In the genomic region with DNA sequence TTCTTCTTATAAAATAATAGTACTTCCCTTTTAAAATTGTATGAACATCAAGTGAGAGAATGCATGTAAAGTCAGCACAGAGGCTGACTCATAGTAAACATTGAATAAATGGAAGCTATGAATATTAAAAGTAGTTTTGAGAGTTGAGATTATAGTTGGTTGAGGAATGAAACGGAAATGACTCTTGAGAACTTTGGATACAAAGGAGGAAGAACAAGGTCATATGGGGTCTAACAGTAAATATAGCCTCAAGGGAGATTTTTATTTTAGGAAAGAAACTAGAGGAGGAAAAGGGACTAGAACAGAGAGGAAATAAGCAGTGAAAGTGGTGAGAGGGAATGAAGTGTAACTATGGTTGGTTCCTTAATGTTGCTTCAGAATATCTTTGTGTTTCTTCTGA, we compare ENCODE assay signal across 10 cellular contexts.
DNase-seq lines count a peak whose midpoint lies in the region; ATAC-seq, FAIRE-seq and TF ChIP-seq lines count a peak whose summit lies in the region.
"Had no signal": no experiment of that assay in that cellular context is flagged by ENCODE, and none has a peak within 500 bp of the region (broad histone marks: within the 10 kb centered on the region; RNA-seq: fewer than 3 reads in every experiment).

No MANE protein-coding gene starts in this region.

- H3K4me1 ChIP-seq in ACC112 (ENCODE audit: control insufficient read depth, insufficient read depth, low read length, unreplicated experiment) (peaks cover 42% of the 10 kb centered on the region), astrocyte (ENCODE audit: insufficient read depth, low read length) (peaks cover 11% of the 10 kb centered on the region)

- peak overlapping the region; percentile 96 for H3K27ac ChIP-seq in ACC112 (ENCODE audit: low read depth, low read length)
- peak overlapping the region; percentile 58 for H3K27ac ChIP-seq in astrocyte (ENCODE audit: low read depth, low read length)

- H3K27me3 Mint-ChIP-seq in astrocyte (ENCODE audit: low read depth, unreplicated experiment) (no peaks in the 10 kb centered on the region), immature natural killer cell (ENCODE audit: low read depth in 3 of 3) (no peaks in the 10 kb centered on the region)
- H3K27me3 Mint-ChIP-seq: CD8-positive, alpha-beta memory T cell had no signal

- FAIRE-seq in astrocyte (lab: Jason Lieb, UNC): no peak

- H3K9me3 Mint-ChIP-seq in astrocyte (ENCODE audit: unreplicated experiment): no peaks in the 10 kb centered on the region
- no peaks in the 10 kb centered on the region for H3K9me3 Mint-ChIP-seq in immature natural killer cell
- H3K9me3 Mint-ChIP-seq: CD8-positive, alpha-beta memory T cell had no signal

- H3K27me3 ChIP-seq in ACC112 (ENCODE audit: insufficient read depth, low read length) (no peaks in the 10 kb centered on the region), astrocyte (ENCODE audit: insufficient read depth, low read length) (no peaks in the 10 kb centered on the region)

- H3K4me3 Mint-ChIP-seq in astrocyte (ENCODE audit: unreplicated experiment) (no peak overlapping the region), immature natural killer cell (no peak overlapping the region)
- H3K4me3 Mint-ChIP-seq: CD8-positive, alpha-beta memory T cell had no signal

- H3K4me3 ChIP-seq in ACC112 (ENCODE audit: low read depth, low read length): peak overlapping the region; percentile 36
- no peak overlapping the region for H3K4me3 ChIP-seq in astrocyte (ENCODE audit: insufficient read depth, low read depth, low read length)

- peaks cover 19% of the 10 kb centered on the region for H3K36me3 ChIP-seq in ACC112 (ENCODE audit: insufficient read depth, low read length)
- H3K36me3 ChIP-seq in astrocyte (ENCODE audit: insufficient read depth, low read length): peaks cover 8% of the 10 kb centered on the region

- DNase-seq in astrocyte (ENCODE audit: low read depth): peak; percentile 19
- no peak for DNase-seq in left lobe of liver (ENCODE audit: low spot score)
- no peak for DNase-seq in immature natural killer cell
- no peak for DNase-seq in C1 segment of cervical spinal cord (lab: John Stamatoyannopoulos, UW)
- DNase-seq: activated CD8-positive, alpha-beta memory T cell treated with anti-CD3 and anti-CD28 coated beads for 24 hours; CD8-positive, alpha-beta memory T cell had no signal

- peaks cover 32% of the 10 kb centered on the region for H4K20me1 ChIP-seq in astrocyte (ENCODE audit: insufficient read depth, low read length)

- H3K4me1 Mint-ChIP-seq in astrocyte (ENCODE audit: low read depth, unreplicated experiment) (peaks cover 2% of the 10 kb centered on the region), immature natural killer cell (peaks cover 12 to 19% of the 10 kb centered on the region in 2 donors)

- no peaks in the 10 kb centered on the region for H3K36me3 Mint-ChIP-seq in astrocyte (ENCODE audit: low read depth, unreplicated experiment)
- peaks cover 0 to 4% (median 0%) of the 10 kb centered on the region in 3 donors for H3K36me3 Mint-ChIP-seq in immature natural killer cell

- TF ChIP-seq CTCF in astrocyte (IDR thresholded peaks at IDR 0.05; ENCODE audit: insufficient read depth, low read depth, low read length): no peak

- H3K9ac ChIP-seq in astrocyte (ENCODE audit: low read length): peak overlapping the region; percentile 32

- no peaks in the 10 kb centered on the region for H3K9me3 ChIP-seq in astrocyte (ENCODE audit: insufficient read depth, low read depth, low read length)

- H2AFZ ChIP-seq in ACC112 (ENCODE audit: low read length, unreplicated experiment) (no peak overlapping the region), astrocyte (ENCODE audit: low read depth, low read length) (no peak overlapping the region)

- H3K27ac Mint-ChIP-seq in astrocyte (ENCODE audit: unreplicated experiment): no peak overlapping the region
- no peak overlapping the region for H3K27ac Mint-ChIP-seq in immature natural killer cell
- H3K27ac Mint-ChIP-seq: CD8-positive, alpha-beta memory T cell had no signal

- H3K79me2 ChIP-seq in ACC112 (ENCODE audit: control insufficient read depth, insufficient read depth, low read length, unreplicated experiment): peaks cover 75% of the 10 kb centered on the region
- H3K79me2 ChIP-seq in astrocyte (ENCODE audit: insufficient read depth, low read length): peaks cover 94% of the 10 kb centered on the region

- ATAC-seq in HG02759 (IDR thresholded peaks at IDR 0.05; ENCODE audit: unreplicated experiment): peak; percentile 46
- peak; percentile 58 for ATAC-seq in left lobe of liver
- no peak for ATAC-seq in GM21825 (IDR thresholded peaks at IDR 0.05; ENCODE audit: unreplicated experiment)
- ATAC-seq in GM21528 (IDR thresholded peaks at IDR 0.05; ENCODE audit: low FRiP score, unreplicated experiment): no peak

- H3K4me2 ChIP-seq in astrocyte (ENCODE audit: low read length): peak overlapping the region; percentile 48

Comparison
In these comparisons a context has a peak if more than half of its experiments do, and no peak if none do; other contexts are left out.
1. ATAC-seq: peak in HG02759 (single experiment) and left lobe of liver (single experiment); none in GM21825 (single experiment) and GM21528 (single experiment).